In genomic region chr5:76084496-76085285, GRCh38 we compare ENCODE assay signal across 7 cellular contexts.
DNase-seq lines count a peak whose midpoint lies in the region; ATAC-seq and TF ChIP-seq lines count a peak whose summit lies in the region.

No MANE protein-coding gene starts in this region.

- DNase-seq in GM10266 (ENCODE audit: extremely low spot score) = peak; percentile 17
- DNase-seq in NCI-H748 (lab: John Stamatoyannopoulos, UW; ENCODE audit: unreplicated experiment) = peak; percentile 88
- DNase-seq in central memory CD8-positive, alpha-beta T cell (ENCODE audit: low spot score in 2 of 2) = no peak
- no peak for DNase-seq in NAMALWA (ENCODE audit: low spot score)

- H3K36me3 Mint-ChIP-seq in central memory CD8-positive, alpha-beta T cell (ENCODE audit: insufficient read depth) = peaks cover 4% of the 10 kb centered on the region

- peaks cover 23% of the 10 kb centered on the region for H3K4me1 Mint-ChIP-seq in central memory CD8-positive, alpha-beta T cell

- no peaks in the 10 kb centered on the region for H3K9me3 ChIP-seq in neuron (ENCODE audit: low read length)

- no peaks in the 10 kb centered on the region for H3K9me3 Mint-ChIP-seq in central memory CD8-positive, alpha-beta T cell

- H3K27ac Mint-ChIP-seq in central memory CD8-positive, alpha-beta T cell (ENCODE audit: low read depth) = no peak overlapping the region

- H3K36me3 ChIP-seq in neuron (ENCODE audit: insufficient read depth, low read length) = no peaks in the 10 kb centered on the region

- TF ChIP-seq CTCF in GM10266 (IDR thresholded peaks at IDR 0.05; ENCODE audit: control insufficient read depth, insufficient read depth, low read depth, missing control alignments) = no peak

- peak overlapping the region; percentile 62 for H3K4me3 Mint-ChIP-seq in central memory CD8-positive, alpha-beta T cell

- peak overlapping the region; percentile 57 for H2AFZ ChIP-seq in neuron (ENCODE audit: low read depth, low read length)

- no peak for ATAC-seq in central memory CD8-positive, alpha-beta T cell (replicated peaks; ENCODE audit: extremely low read depth, poor library complexity, severe bottlenecking)
- ATAC-seq in GM21529 (IDR thresholded peaks at IDR 0.05; ENCODE audit: unreplicated experiment) (no peak), HG02610 (IDR thresholded peaks at IDR 0.05; ENCODE audit: unreplicated experiment) (no peak)

- peaks cover 17% of the 10 kb centered on the region for H3K4me1 ChIP-seq in neuron (ENCODE audit: insufficient read depth, low read length)

- peaks cover 93% of the 10 kb centered on the region for H3K27me3 Mint-ChIP-seq in central memory CD8-positive, alpha-beta T cell

- peaks cover 68% of the 10 kb centered on the region for H3K27me3 ChIP-seq in neuron (ENCODE audit: insufficient read depth, low read length)

- peak overlapping the region; percentile 38 for H3K4me3 ChIP-seq in neuron (ENCODE audit: low read length)

Comparison
In these comparisons a context has a peak if more than half of its experiments do, and no peak if none do; other contexts are left out.
1. DNase-seq: peak in GM10266 (single experiment) and NCI-H748 (single experiment); none in central memory CD8-positive, alpha-beta T cell (0 of 2) and NAMALWA (single experiment).